In the genomic region with DNA sequence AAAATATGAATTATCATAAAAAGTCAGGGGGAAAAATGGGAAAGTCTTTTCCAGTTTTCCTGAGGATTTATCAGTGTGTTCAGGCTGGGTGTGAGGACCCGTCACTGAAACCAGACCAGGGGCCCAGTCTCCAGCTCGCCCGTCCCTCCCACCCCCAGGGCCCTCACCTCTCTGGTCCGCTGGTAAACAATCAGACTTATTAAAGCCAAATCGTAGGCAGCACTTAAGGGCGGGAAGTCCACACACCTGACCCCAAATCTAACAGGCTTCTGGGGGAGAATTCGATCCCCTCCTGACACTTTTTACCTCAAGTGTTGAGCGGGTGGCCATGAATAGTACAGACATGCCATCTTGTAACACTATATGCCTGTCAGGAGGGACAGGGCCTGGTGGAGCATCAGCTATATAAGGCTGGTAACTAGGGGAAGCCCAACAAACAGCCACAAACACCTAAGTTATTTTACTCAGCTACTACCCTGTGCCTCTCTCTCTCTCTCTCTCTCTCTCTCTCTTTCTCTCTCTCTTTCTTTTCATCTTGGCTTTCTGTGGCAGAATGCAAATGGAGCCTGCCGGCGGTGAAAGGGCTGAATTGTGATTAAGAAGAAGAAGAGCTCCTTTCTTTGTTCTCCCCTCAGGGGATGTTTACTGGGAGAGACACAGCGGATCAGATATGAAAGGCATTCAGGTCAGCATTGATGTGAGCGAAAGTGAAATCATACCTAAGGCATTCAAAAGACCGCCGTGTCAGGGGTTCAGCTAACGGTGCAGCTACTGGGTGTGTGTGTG, we compare ENCODE assay signal across 2 cellular contexts.
TF ChIP-seq lines count a peak whose summit lies in the region.

No MANE protein-coding gene starts in this region.

TF ChIP-seq in IMR-90, 13 proteins besides CTCF, POLR2A, EP300 and RAD21:
- TF ChIP-seq MAFK (IDR thresholded peaks at IDR 0.05; ENCODE audit: low read depth, low read length) (peak; percentile 40; the same call in 1 of the 2 replicates), MXI1 (IDR thresholded peaks at IDR 0.05; ENCODE audit: borderline replicate concordance, low read depth, low read length) (no peak), RFX5 (IDR thresholded peaks at IDR 0.05; ENCODE audit: low read depth, low read length) (peak; percentile 78)

TF ChIP-seq in GM12878, 131 proteins besides CTCF, POLR2A, EP300 and RAD21 (continues in another document):
- TF ChIP-seq, protein P1, sequence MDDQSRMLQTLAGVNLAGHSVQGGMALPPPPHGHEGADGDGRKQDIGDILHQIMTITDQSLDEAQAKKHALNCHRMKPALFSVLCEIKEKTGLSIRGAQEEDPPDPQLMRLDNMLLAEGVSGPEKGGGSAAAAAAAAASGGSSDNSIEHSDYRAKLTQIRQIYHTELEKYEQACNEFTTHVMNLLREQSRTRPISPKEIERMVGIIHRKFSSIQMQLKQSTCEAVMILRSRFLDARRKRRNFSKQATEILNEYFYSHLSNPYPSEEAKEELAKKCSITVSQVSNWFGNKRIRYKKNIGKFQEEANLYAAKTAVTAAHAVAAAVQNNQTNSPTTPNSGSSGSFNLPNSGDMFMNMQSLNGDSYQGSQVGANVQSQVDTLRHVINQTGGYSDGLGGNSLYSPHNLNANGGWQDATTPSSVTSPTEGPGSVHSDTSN (IDR thresholded peaks at IDR 0.05; ENCODE audit: insufficient replicate concordance, low read depth, low read length) = no peak
- TF ChIP-seq KLF5 (IDR thresholded peaks at IDR 0.05; ENCODE audit: partially characterized antibody) = no peak
- TF ChIP-seq, protein P2, sequence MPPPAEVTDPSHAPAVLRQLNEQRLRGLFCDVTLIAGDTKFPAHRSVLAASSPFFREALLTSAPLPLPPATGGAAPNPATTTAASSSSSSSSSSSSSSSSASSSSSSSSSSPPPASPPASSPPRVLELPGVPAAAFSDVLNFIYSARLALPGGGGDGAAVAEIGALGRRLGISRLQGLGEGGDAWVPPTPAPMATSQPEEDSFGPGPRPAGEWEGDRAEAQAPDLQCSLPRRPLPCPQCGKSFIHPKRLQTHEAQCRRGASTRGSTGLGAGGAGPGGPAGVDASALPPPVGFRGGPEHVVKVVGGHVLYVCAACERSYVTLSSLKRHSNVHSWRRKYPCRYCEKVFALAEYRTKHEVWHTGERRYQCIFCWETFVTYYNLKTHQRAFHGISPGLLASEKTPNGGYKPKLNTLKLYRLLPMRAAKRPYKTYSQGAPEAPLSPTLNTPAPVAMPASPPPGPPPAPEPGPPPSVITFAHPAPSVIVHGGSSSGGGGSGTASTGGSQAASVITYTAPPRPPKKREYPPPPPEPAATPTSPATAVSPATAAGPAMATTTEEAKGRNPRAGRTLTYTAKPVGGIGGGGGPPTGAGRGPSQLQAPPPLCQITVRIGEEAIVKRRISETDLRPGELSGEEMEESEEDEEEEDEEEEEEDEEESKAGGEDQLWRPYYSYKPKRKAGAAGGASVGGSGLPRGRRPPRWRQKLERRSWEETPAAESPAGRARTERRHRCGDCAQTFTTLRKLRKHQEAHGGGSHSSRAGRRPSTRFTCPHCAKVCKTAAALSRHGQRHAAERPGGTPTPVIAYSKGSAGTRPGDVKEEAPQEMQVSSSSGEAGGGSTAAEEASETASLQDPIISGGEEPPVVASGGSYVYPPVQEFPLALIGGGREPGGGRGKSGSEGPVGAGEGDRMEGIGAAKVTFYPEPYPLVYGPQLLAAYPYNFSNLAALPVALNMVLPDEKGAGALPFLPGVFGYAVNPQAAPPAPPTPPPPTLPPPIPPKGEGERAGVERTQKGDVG (CRISPR knock-in tag; IDR thresholded peaks at IDR 0.05) = no peak
- no peak for TF ChIP-seq HDAC2 (IDR thresholded peaks at IDR 0.05)
- TF ChIP-seq, protein P3, sequence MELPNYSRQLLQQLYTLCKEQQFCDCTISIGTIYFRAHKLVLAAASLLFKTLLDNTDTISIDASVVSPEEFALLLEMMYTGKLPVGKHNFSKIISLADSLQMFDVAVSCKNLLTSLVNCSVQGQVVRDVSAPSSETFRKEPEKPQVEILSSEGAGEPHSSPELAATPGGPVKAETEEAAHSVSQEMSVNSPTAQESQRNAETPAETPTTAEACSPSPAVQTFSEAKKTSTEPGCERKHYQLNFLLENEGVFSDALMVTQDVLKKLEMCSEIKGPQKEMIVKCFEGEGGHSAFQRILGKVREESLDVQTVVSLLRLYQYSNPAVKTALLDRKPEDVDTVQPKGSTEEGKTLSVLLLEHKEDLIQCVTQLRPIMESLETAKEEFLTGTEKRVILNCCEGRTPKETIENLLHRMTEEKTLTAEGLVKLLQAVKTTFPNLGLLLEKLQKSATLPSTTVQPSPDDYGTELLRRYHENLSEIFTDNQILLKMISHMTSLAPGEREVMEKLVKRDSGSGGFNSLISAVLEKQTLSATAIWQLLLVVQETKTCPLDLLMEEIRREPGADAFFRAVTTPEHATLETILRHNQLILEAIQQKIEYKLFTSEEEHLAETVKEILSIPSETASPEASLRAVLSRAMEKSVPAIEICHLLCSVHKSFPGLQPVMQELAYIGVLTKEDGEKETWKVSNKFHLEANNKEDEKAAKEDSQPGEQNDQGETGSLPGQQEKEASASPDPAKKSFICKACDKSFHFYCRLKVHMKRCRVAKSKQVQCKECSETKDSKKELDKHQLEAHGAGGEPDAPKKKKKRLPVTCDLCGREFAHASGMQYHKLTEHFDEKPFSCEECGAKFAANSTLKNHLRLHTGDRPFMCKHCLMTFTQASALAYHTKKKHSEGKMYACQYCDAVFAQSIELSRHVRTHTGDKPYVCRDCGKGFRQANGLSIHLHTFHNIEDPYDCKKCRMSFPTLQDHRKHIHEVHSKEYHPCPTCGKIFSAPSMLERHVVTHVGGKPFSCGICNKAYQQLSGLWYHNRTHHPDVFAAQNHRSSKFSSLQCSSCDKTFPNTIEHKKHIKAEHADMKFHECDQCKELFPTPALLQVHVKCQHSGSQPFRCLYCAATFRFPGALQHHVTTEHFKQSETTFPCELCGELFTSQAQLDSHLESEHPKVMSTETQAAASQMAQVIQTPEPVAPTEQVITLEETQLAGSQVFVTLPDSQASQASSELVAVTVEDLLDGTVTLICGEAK (IDR thresholded peaks at IDR 0.05; ENCODE audit: borderline replicate concordance) = no peak
- no peak for TF ChIP-seq YBX1 (IDR thresholded peaks at IDR 0.05)
- TF ChIP-seq NFIC (IDR thresholded peaks at IDR 0.05; ENCODE audit: low read depth, low read length) = no peak
- no peak for TF ChIP-seq JUND (IDR thresholded peaks at IDR 0.05; ENCODE audit: low read depth, low read length)
- no peak for TF ChIP-seq EGR1 (IDR thresholded peaks at IDR 0.05; ENCODE audit: borderline replicate concordance in 1 of 2, low read depth in 2 of 2, low read length in 2 of 2)
- TF ChIP-seq DPF2 (IDR thresholded peaks at IDR 0.05) = 0 out of 2 replicates have a peak, but pooled peaks have one; percentile 24
- TF ChIP-seq SMAD1 (IDR thresholded peaks at IDR 0.05; ENCODE audit: low read depth, partially characterized antibody) = no peak
- peak; percentile 3; the same call in 1 of the 2 replicates for TF ChIP-seq SMC3 (IDR thresholded peaks at IDR 0.05; ENCODE audit: borderline replicate concordance, low read length)
- no peak for TF ChIP-seq CEBPB (IDR thresholded peaks at IDR 0.05; ENCODE audit: borderline replicate concordance in 1 of 2, low read depth in 2 of 2, low read length in 2 of 2)
- TF ChIP-seq, protein P4, sequence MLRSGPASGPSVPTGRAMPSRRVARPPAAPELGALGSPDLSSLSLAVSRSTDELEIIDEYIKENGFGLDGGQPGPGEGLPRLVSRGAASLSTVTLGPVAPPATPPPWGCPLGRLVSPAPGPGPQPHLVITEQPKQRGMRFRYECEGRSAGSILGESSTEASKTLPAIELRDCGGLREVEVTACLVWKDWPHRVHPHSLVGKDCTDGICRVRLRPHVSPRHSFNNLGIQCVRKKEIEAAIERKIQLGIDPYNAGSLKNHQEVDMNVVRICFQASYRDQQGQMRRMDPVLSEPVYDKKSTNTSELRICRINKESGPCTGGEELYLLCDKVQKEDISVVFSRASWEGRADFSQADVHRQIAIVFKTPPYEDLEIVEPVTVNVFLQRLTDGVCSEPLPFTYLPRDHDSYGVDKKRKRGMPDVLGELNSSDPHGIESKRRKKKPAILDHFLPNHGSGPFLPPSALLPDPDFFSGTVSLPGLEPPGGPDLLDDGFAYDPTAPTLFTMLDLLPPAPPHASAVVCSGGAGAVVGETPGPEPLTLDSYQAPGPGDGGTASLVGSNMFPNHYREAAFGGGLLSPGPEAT (IDR thresholded peaks at IDR 0.05; ENCODE audit: low read depth) = peak; percentile 49; the same call in 1 of the 2 replicates
- TF ChIP-seq, protein P5, sequence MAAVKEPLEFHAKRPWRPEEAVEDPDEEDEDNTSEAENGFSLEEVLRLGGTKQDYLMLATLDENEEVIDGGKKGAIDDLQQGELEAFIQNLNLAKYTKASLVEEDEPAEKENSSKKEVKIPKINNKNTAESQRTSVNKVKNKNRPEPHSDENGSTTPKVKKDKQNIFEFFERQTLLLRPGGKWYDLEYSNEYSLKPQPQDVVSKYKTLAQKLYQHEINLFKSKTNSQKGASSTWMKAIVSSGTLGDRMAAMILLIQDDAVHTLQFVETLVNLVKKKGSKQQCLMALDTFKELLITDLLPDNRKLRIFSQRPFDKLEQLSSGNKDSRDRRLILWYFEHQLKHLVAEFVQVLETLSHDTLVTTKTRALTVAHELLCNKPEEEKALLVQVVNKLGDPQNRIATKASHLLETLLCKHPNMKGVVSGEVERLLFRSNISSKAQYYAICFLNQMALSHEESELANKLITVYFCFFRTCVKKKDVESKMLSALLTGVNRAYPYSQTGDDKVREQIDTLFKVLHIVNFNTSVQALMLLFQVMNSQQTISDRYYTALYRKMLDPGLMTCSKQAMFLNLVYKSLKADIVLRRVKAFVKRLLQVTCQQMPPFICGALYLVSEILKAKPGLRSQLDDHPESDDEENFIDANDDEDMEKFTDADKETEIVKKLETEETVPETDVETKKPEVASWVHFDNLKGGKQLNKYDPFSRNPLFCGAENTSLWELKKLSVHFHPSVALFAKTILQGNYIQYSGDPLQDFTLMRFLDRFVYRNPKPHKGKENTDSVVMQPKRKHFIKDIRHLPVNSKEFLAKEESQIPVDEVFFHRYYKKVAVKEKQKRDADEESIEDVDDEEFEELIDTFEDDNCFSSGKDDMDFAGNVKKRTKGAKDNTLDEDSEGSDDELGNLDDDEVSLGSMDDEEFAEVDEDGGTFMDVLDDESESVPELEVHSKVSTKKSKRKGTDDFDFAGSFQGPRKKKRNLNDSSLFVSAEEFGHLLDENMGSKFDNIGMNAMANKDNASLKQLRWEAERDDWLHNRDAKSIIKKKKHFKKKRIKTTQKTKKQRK (IDR thresholded peaks at IDR 0.05; ENCODE audit: low read depth, low read length) = no peak
- no peak for TF ChIP-seq PAX8 (IDR thresholded peaks at IDR 0.05)
- no peak for TF ChIP-seq SUPT20H (IDR thresholded peaks at IDR 0.05; ENCODE audit: borderline replicate concordance, control insufficient read depth, low read depth, low read length)
- TF ChIP-seq CBX5 (IDR thresholded peaks at IDR 0.05; ENCODE audit: low read depth) = no peak
- no peak for TF ChIP-seq NR2C2 (IDR thresholded peaks at IDR 0.05; ENCODE audit: borderline replicate concordance, control insufficient read depth, insufficient read length, low read depth)
- no peak for TF ChIP-seq HDAC6 (IDR thresholded peaks at IDR 0.05; ENCODE audit: unreplicated experiment)
- TF ChIP-seq JUNB (IDR thresholded peaks at IDR 0.05) = no peak
- no peak for TF ChIP-seq IKZF1 (conservative IDR thresholded peaks at IDR 0.05)
- no peak for TF ChIP-seq SRF (IDR thresholded peaks at IDR 0.05; ENCODE audit: low read depth in 2 of 2, low read length in 2 of 2)
- peak; percentile 68; the same call in 1 of the 2 replicates for TF ChIP-seq TCF7 (IDR thresholded peaks at IDR 0.05; ENCODE audit: borderline replicate concordance)
- TF ChIP-seq, protein P6, sequence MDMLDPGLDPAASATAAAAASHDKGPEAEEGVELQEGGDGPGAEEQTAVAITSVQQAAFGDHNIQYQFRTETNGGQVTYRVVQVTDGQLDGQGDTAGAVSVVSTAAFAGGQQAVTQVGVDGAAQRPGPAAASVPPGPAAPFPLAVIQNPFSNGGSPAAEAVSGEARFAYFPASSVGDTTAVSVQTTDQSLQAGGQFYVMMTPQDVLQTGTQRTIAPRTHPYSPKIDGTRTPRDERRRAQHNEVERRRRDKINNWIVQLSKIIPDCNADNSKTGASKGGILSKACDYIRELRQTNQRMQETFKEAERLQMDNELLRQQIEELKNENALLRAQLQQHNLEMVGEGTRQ (IDR thresholded peaks at IDR 0.05; ENCODE audit: borderline replicate concordance, low read depth, low read length) = no peak
- TF ChIP-seq RUNX3 (IDR thresholded peaks at IDR 0.05; ENCODE audit: low read length) = peak; percentile 69
- TF ChIP-seq, protein P7, sequence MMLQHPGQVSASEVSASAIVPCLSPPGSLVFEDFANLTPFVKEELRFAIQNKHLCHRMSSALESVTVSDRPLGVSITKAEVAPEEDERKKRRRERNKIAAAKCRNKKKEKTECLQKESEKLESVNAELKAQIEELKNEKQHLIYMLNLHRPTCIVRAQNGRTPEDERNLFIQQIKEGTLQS (IDR thresholded peaks at IDR 0.05; ENCODE audit: borderline replicate concordance, extremely low read depth, low read depth, low read length) = no peak
- TF ChIP-seq, protein P8, sequence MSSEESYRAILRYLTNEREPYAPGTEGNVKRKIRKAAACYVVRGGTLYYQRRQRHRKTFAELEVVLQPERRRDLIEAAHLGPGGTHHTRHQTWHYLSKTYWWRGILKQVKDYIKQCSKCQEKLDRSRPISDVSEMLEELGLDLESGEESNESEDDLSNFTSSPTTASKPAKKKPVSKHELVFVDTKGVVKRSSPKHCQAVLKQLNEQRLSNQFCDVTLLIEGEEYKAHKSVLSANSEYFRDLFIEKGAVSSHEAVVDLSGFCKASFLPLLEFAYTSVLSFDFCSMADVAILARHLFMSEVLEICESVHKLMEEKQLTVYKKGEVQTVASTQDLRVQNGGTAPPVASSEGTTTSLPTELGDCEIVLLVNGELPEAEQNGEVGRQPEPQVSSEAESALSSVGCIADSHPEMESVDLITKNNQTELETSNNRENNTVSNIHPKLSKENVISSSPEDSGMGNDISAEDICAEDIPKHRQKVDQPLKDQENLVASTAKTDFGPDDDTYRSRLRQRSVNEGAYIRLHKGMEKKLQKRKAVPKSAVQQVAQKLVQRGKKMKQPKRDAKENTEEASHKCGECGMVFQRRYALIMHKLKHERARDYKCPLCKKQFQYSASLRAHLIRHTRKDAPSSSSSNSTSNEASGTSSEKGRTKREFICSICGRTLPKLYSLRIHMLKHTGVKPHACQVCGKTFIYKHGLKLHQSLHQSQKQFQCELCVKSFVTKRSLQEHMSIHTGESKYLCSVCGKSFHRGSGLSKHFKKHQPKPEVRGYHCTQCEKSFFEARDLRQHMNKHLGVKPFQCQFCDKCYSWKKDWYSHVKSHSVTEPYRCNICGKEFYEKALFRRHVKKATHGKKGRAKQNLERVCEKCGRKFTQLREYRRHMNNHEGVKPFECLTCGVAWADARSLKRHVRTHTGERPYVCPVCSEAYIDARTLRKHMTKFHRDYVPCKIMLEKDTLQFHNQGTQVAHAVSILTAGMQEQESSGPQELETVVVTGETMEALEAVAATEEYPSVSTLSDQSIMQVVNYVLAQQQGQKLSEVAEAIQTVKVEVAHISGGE (CRISPR knock-in tag; IDR thresholded peaks at IDR 0.05) = no peak
- no peak for TF ChIP-seq SP1 (IDR thresholded peaks at IDR 0.05; ENCODE audit: low read depth, low read length)
- no peak for TF ChIP-seq ZNF384 (IDR thresholded peaks at IDR 0.05; ENCODE audit: borderline replicate concordance, low read depth, low read length)
- TF ChIP-seq MEF2B (IDR thresholded peaks at IDR 0.05; ENCODE audit: partially characterized antibody, poor library complexity, severe bottlenecking) = no peak
- TF ChIP-seq RAD51 (IDR thresholded peaks at IDR 0.05) = no peak
- no peak for TF ChIP-seq LARP7 (IDR thresholded peaks at IDR 0.05)
- TF ChIP-seq CHD4 (IDR thresholded peaks at IDR 0.05) = no peak
